ENCODE assay signal across 34 cellular contexts in genomic region chr15:95422255-95422654, GRCh38.
"Had no signal": no experiment of that assay in that cellular context is flagged by ENCODE, and none has a peak within 500 bp of the region (broad histone marks: within the 10 kb centered on the region; RNA-seq: fewer than 3 reads in every experiment).

No MANE protein-coding gene starts in this region.

- H3K4me3 ChIP-seq: MG63 had no signal

- H3K27me3 ChIP-seq: MG63 had no signal

- DNase-seq: Karpas-422, Kasumi-1, MG63, MM.1S, MV-4-11, NCI-H1048, NCI-H1092, NCI-H1092 treated with DMSO at 0.1 percent for 48 hours, NCI-H1105, NCI-H1105 treated with DMSO at 0.1 percent for 48 hours, NCI-H1417, NCI-H1417 treated with DMSO at 0.1 percent for 48 hours, NCI-H1436, NCI-H1436 treated with DMSO at 0.1 percent for 48 hours, NCI-H146, NCI-H1694, NCI-H1694 treated with DMSO at 0.1 percent for 48 hours, NCI-H187, NCI-H187 treated with DMSO at 0.1 percent for 48 hours, NCI-H1930, NCI-H2029, NCI-H2029 treated with DMSO at 0.1 percent for 48 hours, NCI-H2081, NCI-H2081 treated with DMSO at 0.1 percent for 48 hours, NCI-H2107, NCI-H2171, NCI-H2171 treated with DMSO at 0.1 percent for 48 hours, NCI-H2227 treated with DMSO at 0.1 percent for 48 hours, NCI-H226, NCI-H345, NCI-H446, NCI-H446 treated with DMSO at 0.1 percent for 48 hours, NCI-H510A, NCI-H510A treated with DMSO at 0.1 percent for 48 hours had no signal

- H3K36me3 ChIP-seq: MG63 had no signal
